Comparison of ENCODE assay signal across 16 cellular contexts in the genomic region with DNA sequence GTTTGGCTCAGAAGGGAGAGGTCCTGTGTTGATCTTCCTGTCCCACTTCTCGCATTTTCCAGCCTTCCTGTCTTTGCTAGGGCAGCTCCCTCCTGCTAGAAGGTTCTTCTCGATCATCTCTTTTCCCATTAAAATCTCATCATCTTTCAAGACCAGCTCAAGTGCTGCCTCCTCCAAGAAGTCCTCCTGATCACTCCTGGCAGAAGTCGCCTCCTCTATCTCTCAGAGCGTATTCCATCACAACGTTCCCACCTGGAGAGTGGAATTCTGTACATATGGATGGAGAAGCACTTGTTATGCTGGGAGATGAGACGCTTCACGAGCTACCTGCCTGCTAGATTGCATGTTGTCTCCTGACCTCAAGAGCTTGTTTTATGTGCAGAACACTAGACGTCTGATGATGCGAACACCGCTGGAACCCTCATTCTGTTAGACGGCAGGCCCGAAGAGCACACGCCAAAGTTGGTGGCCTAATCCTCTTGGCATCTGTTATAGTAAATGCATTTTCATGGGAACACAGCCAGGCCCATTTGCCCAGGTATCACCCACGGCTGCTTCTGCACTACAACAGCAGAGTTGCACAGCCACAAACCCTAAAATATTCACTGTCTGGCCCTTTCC.
DNase-seq lines count a peak whose midpoint lies in the region; ATAC-seq, FAIRE-seq and TF ChIP-seq lines count a peak whose summit lies in the region.
"Had no signal": no experiment of that assay in that cellular context is flagged by ENCODE, and none has a peak within 500 bp of the region (broad histone marks: within the 10 kb centered on the region; RNA-seq: fewer than 3 reads in every experiment).

No MANE protein-coding gene starts in this region.

- no peaks in the 10 kb centered on the region for H3K9me3 Mint-ChIP-seq in activated CD4-positive, alpha-beta T cell treated with anti-CD3 and anti-CD28 coated beads, Interleukin-2, amount 10 ng/mL, durations not matched to agents 7 days and 5 days
- H3K9me3 Mint-ChIP-seq in brain = no peaks in the 10 kb centered on the region
- H3K9me3 Mint-ChIP-seq in mesothelial cell of epicardium = no peaks in the 10 kb centered on the region
- H3K9me3 Mint-ChIP-seq: activated CD4-positive, alpha-beta memory T cell treated with anti-CD3 and anti-CD28 coated beads for 36 hours; activated T-helper 1 cell treated with anti-CD3 and anti-CD28 coated beads, Interleukin-12 subunit alpha, Interleukin-12 subunit beta, Interleukin-2, Interleukin-4 antibody, amounts not matched to agents 30 ng/mL and 10 ng/mL and 1 ng/mL, durations not matched to agents 14 hours and 24 hours and 36 hours; natural killer cell treated with Interleukin-12 subunit alpha and Interleukin-12 subunit beta and Interleukin-15 and Interleukin-18, amount 100 ng/mL, for 72 hours had no signal

- ATAC-seq in HG03432 (IDR thresholded peaks at IDR 0.05; ENCODE audit: unreplicated experiment) = no peak
- ATAC-seq: natural killer cell treated with Interleukin-12 subunit alpha and Interleukin-12 subunit beta and Interleukin-15 and Interleukin-18, amount 100 ng/mL, for 72 hours; stimulated activated naive CD8-positive, alpha-beta T cell treated with anti-CD3 and anti-CD28 coated beads, Interleukin-15, Interleukin-2, amounts not matched to agents 100 U/mL and 50 U/mL, for 24 hours had no signal

- H3K4me3 Mint-ChIP-seq in activated CD4-positive, alpha-beta T cell treated with anti-CD3 and anti-CD28 coated beads, Interleukin-2, amount 10 ng/mL, durations not matched to agents 7 days and 5 days = no peak overlapping the region
- H3K4me3 Mint-ChIP-seq in brain (no peak overlapping the region), mesothelial cell of epicardium (no peak overlapping the region)
- H3K4me3 Mint-ChIP-seq: activated CD4-positive, alpha-beta memory T cell treated with anti-CD3 and anti-CD28 coated beads for 36 hours; activated T-helper 1 cell treated with anti-CD3 and anti-CD28 coated beads, Interleukin-12 subunit alpha, Interleukin-12 subunit beta, Interleukin-2, Interleukin-4 antibody, amounts not matched to agents 30 ng/mL and 10 ng/mL and 1 ng/mL, durations not matched to agents 14 hours and 24 hours and 36 hours; natural killer cell treated with Interleukin-12 subunit alpha and Interleukin-12 subunit beta and Interleukin-15 and Interleukin-18, amount 100 ng/mL, for 72 hours had no signal

- CTCF ChIA-PET in activated CD4-positive, alpha-beta T cell treated with anti-CD3 and anti-CD28 coated beads, Interleukin-2, amount 10 ng/mL, durations not matched to agents 7 days and 5 days (lab: Charles Lee) = interaction anchor here (1.4 kb wide), 1 partner anchor 12 kb away, joined by 3 read pairs; no protein-coding TSS in a partner anchor
- CTCF ChIA-PET in HEK293T (lab: Yijun Ruan, JAX) = no interaction called here

- H3K4me1 Mint-ChIP-seq in activated CD4-positive, alpha-beta T cell treated with anti-CD3 and anti-CD28 coated beads, Interleukin-2, amount 10 ng/mL, durations not matched to agents 7 days and 5 days = no peaks in the 10 kb centered on the region
- H3K4me1 Mint-ChIP-seq in brain (peaks cover 66% of the 10 kb centered on the region), mesothelial cell of epicardium (peaks cover 65% of the 10 kb centered on the region)

- no peak for DNase-seq in activated CD4-positive, alpha-beta T cell treated with anti-CD3 and anti-CD28 coated beads, Interleukin-2, amount 10 ng/mL, durations not matched to agents 7 days and 5 days
- no peak for DNase-seq in activated CD4-positive, alpha-beta T cell treated with anti-CD3 and anti-CD28 coated beads for 4 hours
- no peak for DNase-seq in mesothelial cell of epicardium (ENCODE audit: low spot score in 2 of 2, unreplicated experiment in 2 of 2)
- peak; percentile 8 for DNase-seq in urothelium cell line (ENCODE audit: low spot score)
- no peak for DNase-seq in effector CD4-positive, alpha-beta T cell
- no peak for DNase-seq in HEK293T (ENCODE audit: extremely low spot score)
- DNase-seq: activated CD4-positive, alpha-beta memory T cell treated with anti-CD3 and anti-CD28 coated beads for 36 hours; NCI-H1436 treated with DMSO at 0.1 percent for 48 hours; NCI-H510A treated with DMSO at 0.1 percent for 48 hours; stimulated activated naive CD8-positive, alpha-beta T cell treated with anti-CD3 and anti-CD28 coated beads, Interleukin-15, Interleukin-2, amounts not matched to agents 100 U/mL and 50 U/mL, for 24 hours had no signal

- peak overlapping the region; percentile 73 for H3K27ac Mint-ChIP-seq in activated CD4-positive, alpha-beta T cell treated with anti-CD3 and anti-CD28 coated beads, Interleukin-2, amount 10 ng/mL, durations not matched to agents 7 days and 5 days
- H3K27ac Mint-ChIP-seq in brain = peak overlapping the region in 3 of 5 experiments; percentile 36 to 75 (median 65)
- peak overlapping the region; percentile 85 for H3K27ac Mint-ChIP-seq in mesothelial cell of epicardium
- H3K27ac Mint-ChIP-seq: activated CD4-positive, alpha-beta memory T cell treated with anti-CD3 and anti-CD28 coated beads for 36 hours; activated T-helper 1 cell treated with anti-CD3 and anti-CD28 coated beads, Interleukin-12 subunit alpha, Interleukin-12 subunit beta, Interleukin-2, Interleukin-4 antibody, amounts not matched to agents 30 ng/mL and 10 ng/mL and 1 ng/mL, durations not matched to agents 14 hours and 24 hours and 36 hours had no signal

- no peaks in the 10 kb centered on the region for H3K27me3 Mint-ChIP-seq in activated CD4-positive, alpha-beta T cell treated with anti-CD3 and anti-CD28 coated beads, Interleukin-2, amount 10 ng/mL, durations not matched to agents 7 days and 5 days
- peaks cover 2% of the 10 kb centered on the region for H3K27me3 Mint-ChIP-seq in brain
- H3K27me3 Mint-ChIP-seq in mesothelial cell of epicardium (ENCODE audit: low read depth) = peaks cover 7% of the 10 kb centered on the region
- H3K27me3 Mint-ChIP-seq: activated CD4-positive, alpha-beta memory T cell treated with anti-CD3 and anti-CD28 coated beads for 36 hours had no signal

- no peak for FAIRE-seq in urothelium cell line (lab: Jason Lieb, UNC)
- FAIRE-seq: colon, GM18507 had no signal

- POLR2A ChIA-PET in activated CD4-positive, alpha-beta T cell treated with anti-CD3 and anti-CD28 coated beads, Interleukin-2, amount 10 ng/mL, durations not matched to agents 7 days and 5 days (lab: Charles Lee) = no interaction called here
- POLR2A ChIA-PET in HEK293T (lab: Yijun Ruan, JAX) = interaction anchor here (1.0 to 1.5 kb wide), 3 partner anchors 15 to 67 kb away, joined by 3 to 8 read pairs (median 5); partner anchors contain the start of gene INSIG1

- TF ChIP-seq CTCF in brain (conservative IDR thresholded peaks at IDR 0.05) (no peak), mesothelial cell of epicardium (IDR thresholded peaks at IDR 0.05; ENCODE audit: unreplicated experiment) (no peak)

- no peaks in the 10 kb centered on the region for H3K36me3 Mint-ChIP-seq in activated CD4-positive, alpha-beta T cell treated with anti-CD3 and anti-CD28 coated beads, Interleukin-2, amount 10 ng/mL, durations not matched to agents 7 days and 5 days (ENCODE audit: low read depth)
- H3K36me3 Mint-ChIP-seq in brain (no peaks in the 10 kb centered on the region), mesothelial cell of epicardium (no peaks in the 10 kb centered on the region)
- H3K36me3 Mint-ChIP-seq: activated CD4-positive, alpha-beta memory T cell treated with anti-CD3 and anti-CD28 coated beads for 36 hours; natural killer cell treated with Interleukin-12 subunit alpha and Interleukin-12 subunit beta and Interleukin-15 and Interleukin-18, amount 100 ng/mL, for 72 hours had no signal

TF ChIP-seq in HEK293T, 16 proteins besides CTCF, POLR2A, EP300 and RAD21:
- TF ChIP-seq SP1 (IDR thresholded peaks at IDR 0.05) (no peak), BHLHE40 (IDR thresholded peaks at IDR 0.05; ENCODE audit: borderline replicate concordance) (no peak), ARNT (IDR thresholded peaks at IDR 0.05) (no peak), TARDBP (IDR thresholded peaks at IDR 0.05) (no peak), SUZ12 (IDR thresholded peaks at IDR 0.05) (no peak), NFRKB (IDR thresholded peaks at IDR 0.05) (no peak), LEF1 (IDR thresholded peaks at IDR 0.05; ENCODE audit: borderline replicate concordance) (no peak)
